Comparison of ENCODE assay signal across 17 cellular contexts in genomic region chr9:120362446-120362845, GRCh38.
"Had no signal": no experiment of that assay in that cellular context is flagged by ENCODE, and none has a peak within 500 bp of the region (broad histone marks: within the 10 kb centered on the region; RNA-seq: fewer than 3 reads in every experiment).

No MANE protein-coding gene starts in this region.

- ATAC-seq: effector memory CD8-positive, alpha-beta T cell; heart right ventricle; stimulated activated naive CD8-positive, alpha-beta T cell treated with anti-CD3 and anti-CD28 coated beads, Interleukin-15, Interleukin-2, amounts not matched to agents 100 U/mL and 50 U/mL, for 24 hours had no signal

- H3K4me3 ChIP-seq: heart right ventricle, ovary, suprapubic skin, upper lobe of left lung had no signal

- DNase-seq: activated CD4-positive, alpha-beta T cell treated with anti-CD3 and anti-CD28 coated beads, Interleukin-2, amount 50 U/mL, for 4 hours; activated CD4-positive, CD25-positive, alpha-beta regulatory T cell treated with anti-CD3 and anti-CD28 coated beads, Interleukin-2, amount 50 U/mL, for 72 hours; activated gamma-delta T cell; activated naive CD8-positive, alpha-beta T cell treated with anti-CD3 and anti-CD28 coated beads, Interleukin-2, amount 10 ng/mL, durations not matched to agents 7 days and 5 days; activated T-cell treated with anti-CD3 and anti-CD28 coated beads, Interleukin-2, amount 50 U/mL, for 48 hours; caudate nucleus; cortex of kidney; effector memory CD8-positive, alpha-beta T cell; foreskin melanocyte; heart right ventricle; ovary; stimulated activated CD4-positive, alpha-beta T cell treated with anti-CD3 and anti-CD28 coated beads, Interleukin-4, amount 100 ng/mL, for 1 hour; stimulated activated CD8-positive, alpha-beta memory T cell treated with anti-CD3 and anti-CD28 coated beads, Interleukin-4, amount 100 ng/mL, for 48 hours; stimulated activated naive CD8-positive, alpha-beta T cell treated with anti-CD3 and anti-CD28 coated beads, Interleukin-15, Interleukin-2, amounts not matched to agents 100 U/mL and 50 U/mL, for 24 hours; SW 1271; upper lobe of left lung had no signal
